In the genomic region with DNA sequence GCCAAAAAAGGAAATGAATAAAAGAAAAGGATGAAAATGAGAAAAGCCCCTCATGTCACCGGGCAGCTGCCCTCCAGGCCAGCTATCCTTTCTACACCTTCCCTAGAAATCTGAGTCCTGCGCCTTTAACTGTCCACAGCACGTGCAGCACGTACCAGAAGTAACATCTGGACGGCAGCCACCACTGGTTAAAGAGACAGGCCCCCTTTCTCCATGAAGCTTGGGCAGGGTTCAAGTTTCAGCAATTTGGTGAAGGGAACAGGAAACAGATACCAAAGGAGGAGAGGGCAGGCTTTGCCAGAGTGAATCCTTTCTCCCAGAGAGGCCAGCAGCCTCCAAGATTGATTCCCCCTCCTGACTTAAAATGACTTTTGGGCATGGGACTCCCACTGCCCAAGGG, we compare ENCODE assay signal across 8 cellular contexts. TPM values are rescaled to one million over a fixed set of nuclear protein-coding genes. Genes with fewer than 3 reads are reported as not detected.
DNase-seq lines count a peak whose midpoint lies in the region; TF ChIP-seq lines count a peak whose summit lies in the region.

No MANE protein-coding gene starts in this region.

- H3K27me3 ChIP-seq in SU-DHL-6 (ENCODE audit: low read length) (no peaks in the 10 kb centered on the region), left ventricle myocardium inferior (ENCODE audit: low read depth) (no peaks in the 10 kb centered on the region), subcutaneous abdominal adipose tissue (ENCODE audit: control insufficient read depth in 5 of 5, insufficient read depth in 4 of 5, low read length in 5 of 5) (no peaks in the 10 kb centered on the region)

- H3K4me2 ChIP-seq in SU-DHL-6 (ENCODE audit: low read depth, low read length, poor library complexity, severe bottlenecking) = peak overlapping the region; percentile 36

- peaks cover 7% of the 10 kb centered on the region for H3F3A ChIP-seq in SU-DHL-6 (ENCODE audit: insufficient read depth)

- DNase-seq in HS-5 (ENCODE audit: low read depth) = peak; percentile 66
- peak; percentile 82 for DNase-seq in left ventricle myocardium inferior
- no peak for DNase-seq in CD1c-positive myeloid dendritic cell (ENCODE audit: extremely low spot score)
- no peak for DNase-seq in stimulated activated CD8-positive, alpha-beta memory T cell treated with anti-CD3 and anti-CD28 coated beads, Interleukin-4, amount 100 ng/mL, for 48 hours
- no peak for DNase-seq in globus pallidus (ENCODE audit: low spot score)

- peak overlapping the region; percentile 4 for H2AFZ ChIP-seq in SU-DHL-6 (ENCODE audit: low read depth, low read length, severe bottlenecking)

- H3K27ac ChIP-seq in 22Rv1 = peak overlapping the region; percentile 15; the same call in 1 of the 2 replicates
- H3K27ac ChIP-seq in SU-DHL-6 (ENCODE audit: low read depth, low read length) = no peak overlapping the region
- peak overlapping the region; percentile 92 for H3K27ac ChIP-seq in left ventricle myocardium inferior (replicated peaks)
- H3K27ac ChIP-seq in subcutaneous abdominal adipose tissue (ENCODE audit: low read depth, low read length) = peak overlapping the region; percentile 54

- H3K9ac ChIP-seq in SU-DHL-6 (ENCODE audit: low read length) (no peak overlapping the region; the same call in 1 of the 2 replicates), subcutaneous abdominal adipose tissue (ENCODE audit: low read length in 5 of 5) (no peak overlapping the region)

- H3K79me2 ChIP-seq in SU-DHL-6 (ENCODE audit: insufficient read depth, low read length) = peaks cover 8% of the 10 kb centered on the region

- H3K4me3 ChIP-seq in SU-DHL-6 (ENCODE audit: insufficient read depth, low read length, poor library complexity, severe bottlenecking) (no peak overlapping the region), left ventricle myocardium inferior (peak overlapping the region; percentile 22), subcutaneous abdominal adipose tissue (ENCODE audit: low read depth in 1 of 5, low read length in 5 of 5) (peak overlapping the region in 1 of 5 donors; percentile 37)

- no peaks in the 10 kb centered on the region for H3K9me2 ChIP-seq in SU-DHL-6 (replicated peaks; ENCODE audit: insufficient read depth, low read length)

- TF ChIP-seq CTCF in 22Rv1 (IDR thresholded peaks at IDR 0.05) (no peak), SU-DHL-6 (IDR thresholded peaks at IDR 0.05; ENCODE audit: insufficient read depth, low read length, poor library complexity, severe bottlenecking) (no peak), left ventricle myocardium inferior (IDR thresholded peaks at IDR 0.05; ENCODE audit: borderline replicate concordance) (no peak)

- no peaks in the 10 kb centered on the region for H3K9me3 ChIP-seq in SU-DHL-6 (ENCODE audit: insufficient read depth, low read length)
- no peaks in the 10 kb centered on the region for H3K9me3 ChIP-seq in left ventricle myocardium inferior (replicated peaks)
- no peaks in the 10 kb centered on the region for H3K9me3 ChIP-seq in subcutaneous abdominal adipose tissue (ENCODE audit: control insufficient read depth in 5 of 5, low read length in 5 of 5)

- H4K20me1 ChIP-seq in SU-DHL-6 (ENCODE audit: low read depth, low read length) = peaks cover 2% of the 10 kb centered on the region; the same call in 1 of the 2 replicates

- intact Hi-C loops in left ventricle myocardium inferior (cut with micrococcal nuclease) = no loop called here

- H3K4me1 ChIP-seq in left ventricle myocardium inferior = peaks cover 70% of the 10 kb centered on the region
- H3K4me1 ChIP-seq in subcutaneous abdominal adipose tissue (ENCODE audit: control insufficient read depth in 5 of 5, insufficient read depth in 5 of 5, low read length in 5 of 5) = peaks cover 10 to 47% (median 46%) of the 10 kb centered on the region in 5 donors

- H3K36me3 ChIP-seq in SU-DHL-6 (ENCODE audit: low read length) = no peaks in the 10 kb centered on the region
- no peaks in the 10 kb centered on the region for H3K36me3 ChIP-seq in left ventricle myocardium inferior
- H3K36me3 ChIP-seq in subcutaneous abdominal adipose tissue (ENCODE audit: control insufficient read depth in 5 of 5, insufficient read depth in 5 of 5, low read length in 5 of 5) = no peaks in the 10 kb centered on the region

RNA-seq across cellular contexts. Expression of a gene that starts 3.6 kb away (rescaled TPM):
- 40.9 TPM for total RNA-seq in left ventricle myocardium inferior

RNA-seq across cellular contexts. Expression of a gene that starts 4.7 kb away (rescaled TPM):
- 61.6 TPM for total RNA-seq in left ventricle myocardium inferior

RNA-seq across cellular contexts. Expression of a gene that starts 50.4 kb away (rescaled TPM):
- total RNA-seq in left ventricle myocardium inferior = 663 TPM

Comparison
In these comparisons a context has a peak if more than half of its experiments do, and no peak if none do; other contexts are left out.
1. DNase-seq: peak in HS-5 (single experiment) and left ventricle myocardium inferior (single experiment); none in CD1c-positive myeloid dendritic cell (single experiment), stimulated activated CD8-positive, alpha-beta memory T cell treated with anti-CD3 and anti-CD28 coated beads, Interleukin-4, amount 100 ng/mL, for 48 hours (single experiment) and globus pallidus (single experiment).